ENCODE assay signal across 29 cellular contexts in the genomic region with DNA sequence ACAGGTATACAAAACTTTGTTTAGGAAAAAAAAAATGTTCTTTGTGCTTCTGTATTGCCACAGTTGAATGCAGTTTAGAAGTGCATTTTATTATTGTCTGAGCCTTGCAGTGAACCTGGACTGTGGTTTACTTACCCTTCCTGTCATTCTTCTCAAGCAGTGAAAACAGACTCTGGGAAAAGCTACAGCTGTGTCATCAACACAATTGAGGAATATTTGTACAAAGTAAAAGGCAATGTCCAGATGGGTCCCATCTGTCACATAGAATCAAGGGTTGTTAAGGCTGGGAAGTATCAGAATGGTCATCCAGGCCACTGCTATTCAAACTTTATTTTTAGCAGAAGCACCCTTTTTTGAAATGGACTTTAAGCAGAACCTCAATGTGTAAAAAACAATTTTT.
DNase-seq lines count a peak whose midpoint lies in the region; ATAC-seq, FAIRE-seq and TF ChIP-seq lines count a peak whose summit lies in the region.
"Had no signal": no experiment of that assay in that cellular context is flagged by ENCODE, and none has a peak within 500 bp of the region (broad histone marks: within the 10 kb centered on the region; RNA-seq: fewer than 3 reads in every experiment).

No MANE protein-coding gene starts in this region.

- H3K4me3 ChIP-seq in AG10803 (ENCODE audit: low read length) = no peak overlapping the region
- H3K4me3 ChIP-seq in body of pancreas = no peak overlapping the region
- H3K4me3 ChIP-seq in gastroesophageal sphincter = no peak overlapping the region
- H3K4me3 ChIP-seq: BLaER1, heart right ventricle, lower lobe of right lung, SK-N-MC had no signal

- intact Hi-C loops in body of pancreas (cut with DNase I) = no loop called here

- ATAC-seq in body of pancreas = peak; percentile 92
- ATAC-seq in HG03442 (IDR thresholded peaks at IDR 0.05; ENCODE audit: unreplicated experiment) = no peak
- no peak for ATAC-seq in gastroesophageal sphincter
- ATAC-seq: heart right ventricle; lower lobe of right lung; natural killer cell treated with Interleukin-12 subunit alpha and Interleukin-12 subunit beta and Interleukin-15 and Interleukin-18, amount 100 ng/mL, for 72 hours; WTC11 had no signal

- H3K9me3 ChIP-seq in body of pancreas = no peaks in the 10 kb centered on the region
- H3K9me3 ChIP-seq in gastroesophageal sphincter = peaks cover 0 to 3% (median 0%) of the 10 kb centered on the region in 3 donors
- H3K9me3 ChIP-seq: lower lobe of right lung had no signal

- TF ChIP-seq CTCF in AG10803 (conservative IDR thresholded peaks at IDR 0.05; ENCODE audit: low read length) (no peak), body of pancreas (IDR thresholded peaks at IDR 0.05) (no peak), gastroesophageal sphincter (IDR thresholded peaks at IDR 0.05) (no peak)

- no peak for TF ChIP-seq EP300 in gastroesophageal sphincter (IDR thresholded peaks at IDR 0.05)

- H3K27me3 ChIP-seq in body of pancreas = no peaks in the 10 kb centered on the region
- no peaks in the 10 kb centered on the region for H3K27me3 ChIP-seq in gastroesophageal sphincter
- H3K27me3 ChIP-seq: BLaER1, heart right ventricle had no signal

- H3K4me1 ChIP-seq in body of pancreas = peaks cover 64% of the 10 kb centered on the region
- peaks cover 0 to 6% (median 0%) of the 10 kb centered on the region in 3 donors for H3K4me1 ChIP-seq in gastroesophageal sphincter
- H3K4me1 ChIP-seq: BLaER1, lower lobe of right lung had no signal

- peak overlapping the region; percentile 55 to 84 (median 66) for H3K27ac ChIP-seq in body of pancreas
- no peak overlapping the region for H3K27ac ChIP-seq in gastroesophageal sphincter
- H3K27ac ChIP-seq: BLaER1, lower lobe of right lung, SK-N-MC had no signal

- TF ChIP-seq POLR2A in H54 (IDR thresholded peaks at IDR 0.05; ENCODE audit: low read depth, low read length) (no peak), body of pancreas (IDR thresholded peaks at IDR 0.05) (no peak), gastroesophageal sphincter (IDR thresholded peaks at IDR 0.05) (no peak)

- no peaks in the 10 kb centered on the region for H3K36me3 ChIP-seq in body of pancreas (replicated peaks in 1 of 2; ENCODE audit: insufficient read depth in 1 of 2, low read depth in 2 of 2)
- peaks cover 0 to 48% of the 10 kb centered on the region in 2 donors for H3K36me3 ChIP-seq in gastroesophageal sphincter

- DNase-seq in AG10803 (ENCODE audit: low read depth) = peak; percentile 12
- DNase-seq in H54 (ENCODE audit: insufficient read length, low spot score) = no peak
- peak; percentile 51 to 87 (median 62) for DNase-seq in body of pancreas
- DNase-seq in left kidney (ENCODE audit: low read depth, low spot score) = peak; percentile 58
- no peak for DNase-seq in KBM-7
- DNase-seq in stimulated activated CD4-positive, alpha-beta T cell treated with anti-CD3 and anti-CD28 coated beads, Interleukin-2, amount 100 ng/mL, for 24 hours = no peak
- DNase-seq: activated CD4-positive, alpha-beta T cell treated with anti-CD3 and anti-CD28 coated beads, Interleukin-2, amount 10 ng/mL, durations not matched to agents 7 days and 5 days; activated effector memory CD4-positive, alpha-beta T cell treated with anti-CD3 and anti-CD28 coated beads, Interleukin-2, amount 50 U/mL, for 16 hours; activated naive CD8-positive, alpha-beta T cell treated with anti-CD3 and anti-CD28 coated beads for 36 hours; activated T-cell treated with anti-CD3 and anti-CD28 coated beads, Interleukin-2, amount 50 U/mL, for 24 hours; anterior cingulate cortex; DND-41; effector CD8-positive, alpha-beta T cell; foreskin fibroblast; heart right ventricle; lower lobe of right lung; NCI-H187; NCI-H446 treated with DMSO at 0.1 percent for 48 hours; NK-92 treated with Interleukin-12 subunit alpha and Interleukin-12 subunit beta, amount 100 ng/mL, for 24 hours; stimulated activated naive CD4-positive, alpha-beta T cell; T-helper 1 cell had no signal

- peak; percentile 6 for FAIRE-seq in H54 (lab: Jason Lieb, UNC)
- FAIRE-seq: bronchial epithelial cell, colon had no signal

- in situ Hi-C loops in KBM-7 (cut with MboI; ENCODE audit: low pct_unique_long_range_greater_than_20kb, low sequenced_read_pairs) = no loop called here

Comparison
In these comparisons a context has a peak if more than half of its experiments do, and no peak if none do; other contexts are left out.
1. DNase-seq: peak in AG10803 (single experiment), body of pancreas (4 of 4) and left kidney (single experiment); none in H54 (single experiment), KBM-7 (single experiment) and stimulated activated CD4-positive, alpha-beta T cell treated with anti-CD3 and anti-CD28 coated beads, Interleukin-2, amount 100 ng/mL, for 24 hours (0 of 2).
2. H3K27ac ChIP-seq: peak in body of pancreas (4 of 4); none in gastroesophageal sphincter (0 of 4).